ENCODE assay signal across 11 cellular contexts in genomic region chr14:90034835-90035525, GRCh38. TPM values are rescaled to one million over a fixed set of nuclear protein-coding genes. Genes with fewer than 3 reads are reported as not detected.
"Had no signal": no experiment of that assay in that cellular context is flagged by ENCODE, and none has a peak within 500 bp of the region (broad histone marks: within the 10 kb centered on the region; RNA-seq: fewer than 3 reads in every experiment).

No MANE protein-coding gene starts in this region.

- H3K27me3 ChIP-seq: spleen, suprapubic skin, upper lobe of left lung had no signal

- H3K9me3 ChIP-seq: upper lobe of left lung had no signal

- H3K27ac Mint-ChIP-seq: stimulated activated naive B cell treated with anti-CD40 and anti-IgM and Interleukin-4, amounts not matched to agents 10 μg/mL and 1 μg/mL and 100 μg/mL, for 72 hours had no signal

- H3K4me1 ChIP-seq: spleen, suprapubic skin, upper lobe of left lung had no signal

- H3K27me3 Mint-ChIP-seq: effector memory CD8-positive, alpha-beta T cell; stimulated activated naive B cell treated with anti-CD40 and anti-IgM and Interleukin-4, amounts not matched to agents 10 μg/mL and 1 μg/mL and 100 μg/mL, for 72 hours had no signal

- DNase-seq: activated CD8-positive, alpha-beta memory T cell treated with anti-CD3 and anti-CD28 coated beads for 24 hours; effector memory CD8-positive, alpha-beta T cell; spleen; stimulated activated CD4-positive, alpha-beta T cell treated with anti-CD3 and anti-CD28 coated beads, Interleukin-1b, Interleukin-23, amount 100 ng/mL, for 48 hours; stimulated activated naive B cell treated with anti-CD40 and anti-IgM and Interleukin-4, amounts not matched to agents 10 μg/mL and 1 μg/mL and 100 μg/mL, for 72 hours; upper lobe of left lung had no signal

- H3K9me3 Mint-ChIP-seq: effector memory CD8-positive, alpha-beta T cell; stimulated activated naive B cell treated with anti-CD40 and anti-IgM and Interleukin-4, amounts not matched to agents 10 μg/mL and 1 μg/mL and 100 μg/mL, for 72 hours had no signal

- H3K27ac ChIP-seq: spleen, suprapubic skin, upper lobe of left lung had no signal

- H3K4me3 ChIP-seq: spleen, suprapubic skin, upper lobe of left lung had no signal

- ATAC-seq: activated CD4-positive, CD25-positive, alpha-beta regulatory T cell treated with anti-CD3 and anti-CD28 coated beads, Interleukin-2, amount 50 U/mL, for 24 hours; effector memory CD8-positive, alpha-beta T cell; sciatic nerve; stimulated activated naive B cell treated with anti-CD40 and anti-IgM and Interleukin-4, amounts not matched to agents 10 μg/mL and 1 μg/mL and 100 μg/mL, for 72 hours had no signal

- H3K4me3 Mint-ChIP-seq: effector memory CD8-positive, alpha-beta T cell; stimulated activated naive B cell treated with anti-CD40 and anti-IgM and Interleukin-4, amounts not matched to agents 10 μg/mL and 1 μg/mL and 100 μg/mL, for 72 hours had no signal

RNA-seq across cellular contexts. Expression of gene KCNK13, which starts 26.8 kb away (rescaled TPM):
- total RNA-seq: osteoblast, pulmonary artery endothelial cell had no signal
